In genomic region chr16:25194285-25194878, GRCh38 we compare ENCODE assay signal across 33 cellular contexts. TPM values are rescaled to one million over a fixed set of nuclear protein-coding genes. Genes with fewer than 3 reads are reported as not detected.
"Had no signal": no experiment of that assay in that cellular context is flagged by ENCODE, and none has a peak within 500 bp of the region (broad histone marks: within the 10 kb centered on the region; RNA-seq: fewer than 3 reads in every experiment).

No MANE protein-coding gene starts in this region.

- H3K27me3 Mint-ChIP-seq: memory B cell; progenitor cell of endocrine pancreas; stimulated activated memory B cell treated with anti-CD40 and anti-IgM and Interleukin-4, amounts not matched to agents 10 μg/mL and 1 μg/mL and 100 μg/mL, for 72 hours; stimulated activated naive CD8-positive, alpha-beta T cell treated with anti-CD3 and anti-CD28 coated beads, Interleukin-15, amount 100 ng/mL, for 72 hours; type B pancreatic cell had no signal

- H3K4me3 Mint-ChIP-seq: memory B cell; naive B cell; natural killer cell; stimulated activated memory B cell treated with anti-CD40 and anti-IgM and Interleukin-4, amounts not matched to agents 10 μg/mL and 1 μg/mL and 100 μg/mL, for 72 hours; stimulated activated naive CD8-positive, alpha-beta T cell treated with anti-CD3 and anti-CD28 coated beads, Interleukin-15, amount 100 ng/mL, for 72 hours; type B pancreatic cell had no signal

- H3K27ac ChIP-seq: left ventricle myocardium inferior, ovary, right atrium auricular region, right lobe of liver, vagina had no signal

- H3K4me1 Mint-ChIP-seq: memory B cell; naive B cell; natural killer cell; stimulated activated memory B cell treated with anti-CD40 and anti-IgM and Interleukin-4, amounts not matched to agents 10 μg/mL and 1 μg/mL and 100 μg/mL, for 72 hours; stimulated activated naive CD8-positive, alpha-beta T cell treated with anti-CD3 and anti-CD28 coated beads, Interleukin-15, amount 100 ng/mL, for 72 hours had no signal

- ATAC-seq: left cardiac atrium; natural killer cell; stimulated activated memory B cell treated with anti-CD40 and anti-IgM and Interleukin-4, amounts not matched to agents 10 μg/mL and 1 μg/mL and 100 μg/mL, for 72 hours; stimulated activated naive CD8-positive, alpha-beta T cell treated with anti-CD3 and anti-CD28 coated beads, Interleukin-15, amount 100 ng/mL, for 72 hours had no signal

- DNase-seq: head of caudate nucleus; hippocampal formation; kidney glomerular epithelial cell; left cardiac atrium; left ventricle myocardium inferior; midbrain; naive B cell; natural killer cell; ovary; right lobe of liver; stimulated activated CD4-positive, alpha-beta T cell treated with anti-CD3 and anti-CD28 coated beads, Interleukin-1b, Interleukin-23, amount 100 ng/mL, for 48 hours; stimulated activated CD4-positive, alpha-beta T cell treated with anti-CD3 and anti-CD28 coated beads, Interleukin-2, amount 100 ng/mL, for 48 hours; stimulated activated CD4-positive, alpha-beta T cell treated with anti-CD3 and anti-CD28 coated beads, Interleukin-4, amount 100 ng/mL, for 4 hours; stimulated activated CD8-positive, alpha-beta memory T cell treated with anti-CD3 and anti-CD28 coated beads, Interleukin-4, amount 100 ng/mL, for 48 hours; stimulated activated naive CD4-positive, alpha-beta T cell treated with Interleukin-2 at 50 U/mL for 16 hours; stimulated activated naive CD8-positive, alpha-beta T cell treated with anti-CD3 and anti-CD28 coated beads, Interleukin-15, amount 100 ng/mL, for 72 hours; substantia nigra had no signal

- H3K9me3 Mint-ChIP-seq: memory B cell; naive B cell; natural killer cell; stimulated activated memory B cell treated with anti-CD40 and anti-IgM and Interleukin-4, amounts not matched to agents 10 μg/mL and 1 μg/mL and 100 μg/mL, for 72 hours; stimulated activated naive CD8-positive, alpha-beta T cell treated with anti-CD3 and anti-CD28 coated beads, Interleukin-15, amount 100 ng/mL, for 72 hours; type B pancreatic cell had no signal

- H3K27me3 ChIP-seq: ovary, right atrium auricular region, right lobe of liver, vagina had no signal

- H3K4me2 ChIP-seq: smooth muscle cell had no signal

- H3K4me3 ChIP-seq: left ventricle myocardium inferior, lung, ovary, right atrium auricular region, right lobe of liver, smooth muscle cell, vagina had no signal

- H3K9me3 ChIP-seq: left ventricle myocardium inferior, ovary, right atrium auricular region, right lobe of liver, vagina had no signal

- H3K36me3 ChIP-seq: left ventricle myocardium inferior, ovary, right atrium auricular region, right lobe of liver, vagina had no signal

- H3K36me3 Mint-ChIP-seq: memory B cell; naive B cell; natural killer cell; stimulated activated memory B cell treated with anti-CD40 and anti-IgM and Interleukin-4, amounts not matched to agents 10 μg/mL and 1 μg/mL and 100 μg/mL, for 72 hours; type B pancreatic cell had no signal

- H3K4me1 ChIP-seq: left ventricle myocardium inferior, right atrium auricular region, right lobe of liver, vagina had no signal

- H3K27ac Mint-ChIP-seq: memory B cell; naive B cell; natural killer cell; progenitor cell of endocrine pancreas; stimulated activated memory B cell treated with anti-CD40 and anti-IgM and Interleukin-4, amounts not matched to agents 10 μg/mL and 1 μg/mL and 100 μg/mL, for 72 hours; stimulated activated naive CD8-positive, alpha-beta T cell treated with anti-CD3 and anti-CD28 coated beads, Interleukin-15, amount 100 ng/mL, for 72 hours had no signal

RNA-seq across cellular contexts. Expression of gene AQP8, which starts 22.4 kb away (rescaled TPM):
- total RNA-seq: left cardiac atrium, left ventricle myocardium inferior, lower leg skin, lung, mesenteric fat pad, mucosa of gallbladder, omental fat pad, ovary, progenitor cell of endocrine pancreas, pulmonary artery endothelial cell, renal cortical epithelial cell, right atrium auricular region, skeletal muscle tissue, smooth muscle cell, vagina had no signal
- polyA plus RNA-seq: keratinocyte, smooth muscle cell had no signal
